In the genomic region with DNA sequence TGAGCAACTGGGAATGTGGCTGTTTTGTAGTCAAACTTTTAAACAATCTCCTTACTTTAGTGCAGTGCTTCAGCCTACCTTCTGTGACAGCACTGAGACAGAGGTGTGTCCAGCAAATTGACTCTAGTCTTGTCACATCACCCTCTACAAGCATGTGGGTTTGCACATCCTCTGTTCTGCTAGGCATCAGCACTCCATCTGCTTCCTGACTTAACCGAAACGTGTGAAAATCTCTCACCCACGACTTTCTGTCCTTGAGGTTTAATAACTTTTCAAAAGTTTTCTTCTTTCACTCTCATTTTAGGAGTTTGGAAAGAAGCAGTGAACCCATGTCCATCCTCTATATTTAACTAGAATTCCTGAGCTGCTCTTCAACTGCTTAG, we compare ENCODE assay signal across 12 cellular contexts. TPM values are rescaled to one million over a fixed set of nuclear protein-coding genes. Genes with fewer than 3 reads are reported as not detected.
A peak's percentile ranks its signal among the peaks of the same experiment; 100 is the strongest.
DNase-seq lines count a peak whose midpoint lies in the region; ATAC-seq, FAIRE-seq and TF ChIP-seq lines count a peak whose summit lies in the region.
"Had no signal": no experiment of that assay in that cellular context is flagged by ENCODE, and none has a peak within 500 bp of the region (broad histone marks: within the 10 kb centered on the region; RNA-seq: fewer than 3 reads in every experiment).

No MANE protein-coding gene starts in this region.

- H3K9ac ChIP-seq in K562 (ENCODE audit: insufficient read depth in 1 of 2, low read depth in 2 of 2, low read length in 2 of 2) (no peak overlapping the region), GM23248 (no peak overlapping the region)

- no peak for TF ChIP-seq RAD21 in K562 (CRISPR knock-in tag; conservative IDR thresholded peaks at IDR 0.05 in 1 of 2, IDR thresholded peaks at IDR 0.05 in 1 of 2)

- H3K27ac ChIP-seq in K562 (ENCODE audit: extremely low read depth, low read depth, low read length): no peak overlapping the region
- H3K27ac ChIP-seq in GM23248: no peak overlapping the region
- H3K27ac ChIP-seq: tibial artery had no signal

- peaks cover 5% of the 10 kb centered on the region for H3K9me3 Mint-ChIP-seq in chondrocyte (ENCODE audit: low read depth)

- no peaks in the 10 kb centered on the region for H3K36me3 ChIP-seq in K562 (ENCODE audit: control insufficient read depth, insufficient read depth, low read length)
- H3K36me3 ChIP-seq in GM23248 (ENCODE audit: low read depth): no peaks in the 10 kb centered on the region

- no peaks in the 10 kb centered on the region for H3F3A ChIP-seq in GM23248 (ENCODE audit: insufficient read depth)

- BruUV-seq in K562 (replicated peaks; lab: Mats Ljungman, UMichigan): no TSS peak

- TF ChIP-seq CTCF in K562 (IDR thresholded peaks at IDR 0.05 in 2 of 3, conservative IDR thresholded peaks at IDR 0.05 in 1 of 3; ENCODE audit: insufficient read depth in 2 of 3, low read depth in 1 of 3, low read length in 3 of 3) (no peak), chondrocyte (IDR thresholded peaks at IDR 0.05) (no peak)

- H3K27me3 ChIP-seq in K562 (ENCODE audit: control insufficient read depth in 2 of 2, insufficient read depth in 2 of 2, low read length in 2 of 2): peaks cover 0 to 6% of the 10 kb centered on the region in 2 experiments; a peak in 1 of 5 replicates
- H3K27me3 ChIP-seq in GM23248 (replicated peaks; ENCODE audit: insufficient read depth): no peaks in the 10 kb centered on the region
- H3K27me3 ChIP-seq: tibial artery had no signal

- H3K4me3 ChIP-seq in K562 (no peak overlapping the region), GM23248 (no peak overlapping the region)
- H3K4me3 ChIP-seq: tibial artery had no signal

- peaks cover 3% of the 10 kb centered on the region for H3K4me1 Mint-ChIP-seq in chondrocyte (ENCODE audit: low read depth)

- in situ Hi-C loops in K562 (cut with MboI) (no loop called here), GM23248 (cut with MboI) (no loop called here)

- H3K79me2 ChIP-seq in K562 (ENCODE audit: control insufficient read depth, insufficient read depth, low read length): no peaks in the 10 kb centered on the region
- no peaks in the 10 kb centered on the region for H3K79me2 ChIP-seq in GM23248 (ENCODE audit: insufficient read depth)

- H3K27ac Mint-ChIP-seq in chondrocyte (ENCODE audit: unreplicated experiment): no peak overlapping the region

- CTCF ChIA-PET in K562 (lab: Yijun Ruan, JAX; ENCODE audit: low intra/inter-chr PET ratio): no interaction called here

- no peaks in the 10 kb centered on the region for H3K9me1 ChIP-seq in K562 (ENCODE audit: control insufficient read depth, insufficient read depth, low read length)

- no peaks in the 10 kb centered on the region for H4K20me1 ChIP-seq in K562 (replicated peaks; ENCODE audit: control insufficient read depth, insufficient read depth, low read length)
- H4K20me1 ChIP-seq in GM23248 (ENCODE audit: insufficient read depth): no peaks in the 10 kb centered on the region

- H3K4me2 ChIP-seq in K562 (ENCODE audit: insufficient read depth, low read length) (no peak overlapping the region), GM23248 (ENCODE audit: unreplicated experiment) (no peak overlapping the region)

- intact Hi-C loops in K562 (cut with micrococcal nuclease): loop anchor here (10.0 kb wide), 1 partner anchor 190 kb away; no protein-coding TSS in a partner anchor

- peak; percentile 93 for ATAC-seq in GM18517 (IDR thresholded peaks at IDR 0.05; ENCODE audit: unreplicated experiment)
- ATAC-seq in GM21381 (IDR thresholded peaks at IDR 0.05; ENCODE audit: unreplicated experiment): peak; percentile 94
- ATAC-seq in HG03097 (IDR thresholded peaks at IDR 0.05; ENCODE audit: low FRiP score, unreplicated experiment): peak; percentile 95
- ATAC-seq in K562: peak; percentile 53

- POLR2A ChIA-PET in K562 (lab: Yijun Ruan, JAX): interaction anchor here (1.6 kb wide), 1 partner anchor 9 kb away, joined by 3 read pairs; no protein-coding TSS in a partner anchor

- DNase-seq in K562 (ENCODE audit: extremely low read depth in 1 of 4, low spot score in 3 of 4) (no peak), AG08396 (ENCODE audit: low spot score) (no peak), chondrocyte (ENCODE audit: low spot score) (no peak), NCI-H1105 (lab: John Stamatoyannopoulos, UW) (no peak), GM23248 (no peak)
- DNase-seq: tibial artery had no signal

- 0% methylated on average over 3 of the region's 3 CpGs for WGBS in K562 (ENCODE audit: insufficient coverage, low coverage, missing lambda C conversion rate)
- 69 to 75% methylated on average over 3 of the region's 3 CpGs for WGBS in GM23248 (ENCODE audit: low coverage in 1 of 2, low lambda C conversion rate in 2 of 2, missing lambda C conversion rate in 2 of 2), 2 experiments

- H3K4me1 ChIP-seq in K562 (replicated peaks in 1 of 2; ENCODE audit: control insufficient read depth in 2 of 2, insufficient read depth in 2 of 2, low read length in 2 of 2) (no peaks in the 10 kb centered on the region; a peak in 2 of 5 replicates), GM23248 (ENCODE audit: insufficient read depth) (no peaks in the 10 kb centered on the region)
- H3K4me1 ChIP-seq: tibial artery had no signal

- TF ChIP-seq POLR2A in K562 (conservative IDR thresholded peaks at IDR 0.05): no peak

- H3K9me3 ChIP-seq in K562 (replicated peaks; ENCODE audit: control insufficient read depth, insufficient read depth, low read depth, low read length) (no peaks in the 10 kb centered on the region), GM23248 (ENCODE audit: low read depth) (no peaks in the 10 kb centered on the region)
- H3K9me3 ChIP-seq: tibial artery had no signal

- H2AFZ ChIP-seq in K562 (ENCODE audit: low read depth, low read length): no peak overlapping the region
- H2AFZ ChIP-seq in GM23248: no peak overlapping the region

- no peaks in the 10 kb centered on the region for H3K27me3 Mint-ChIP-seq in chondrocyte (ENCODE audit: low read depth)

- no peak overlapping the region for H3K4me3 Mint-ChIP-seq in chondrocyte (ENCODE audit: unreplicated experiment)

- H3K9me2 ChIP-seq in GM23248 (ENCODE audit: insufficient read depth): no peaks in the 10 kb centered on the region; the same call in 1 of the 2 replicates

- peaks cover 6% of the 10 kb centered on the region for H3K36me3 Mint-ChIP-seq in chondrocyte (ENCODE audit: low read depth)

- FAIRE-seq in K562 (lab: Jason Lieb, UNC): no peak
- FAIRE-seq: astrocyte had no signal

- TF ChIP-seq EP300 in K562 (IDR thresholded peaks at IDR 0.05; ENCODE audit: low read length): no peak

TF ChIP-seq in K562, 482 proteins besides CTCF, POLR2A, EP300 and RAD21 (continues in another document):
- TF ChIP-seq MEF2D (tag; conservative IDR thresholded peaks at IDR 0.05; ENCODE audit: low read depth) (no peak), ZNF324 (CRISPR knock-in tag; IDR thresholded peaks at IDR 0.05) (no peak), ZNF717 (CRISPR knock-in tag; IDR thresholded peaks at IDR 0.05) (no peak), RAD51 (IDR thresholded peaks at IDR 0.05; ENCODE audit: borderline replicate concordance, low read depth) (no peak)

RNA-seq across cellular contexts. Expression of gene TTR, which starts 42.6 kb away (rescaled TPM):
- not detected in 2 replicates for total RNA-seq in K562 (2011; cell fraction: chromatin; rRNA removed; ENCODE audit: low replicate concordance)
- total RNA-seq in K562 (2011; cell fraction: nucleolus; rRNA removed): not detected in 2 replicates
- total RNA-seq in K562 (2011; cell fraction: nucleoplasm; rRNA removed): not detected in 2 replicates
- not detected in 2 replicates for total RNA-seq in K562 (2014; rRNA removed)
- not detected in 2 replicates for total RNA-seq in K562 (2014; rRNA removed; fragmentation: Illumina TruSeq; extraction: Trizol)
- total RNA-seq in K562 (2015; rRNA removed; fragmentation: Illumina TruSeq; extraction: Trizol): not detected in 2 replicates
- 0.53 and 0.92 TPM in 2 replicates for total RNA-seq in K562 (2021)
- polyA plus RNA-seq in K562 (2011; rRNA removed): not detected in 2 replicates
- polyA plus RNA-seq in K562 (2011; cell fraction: cytosol; rRNA removed): not detected in 2 replicates
- not detected in 2 replicates for polyA plus RNA-seq in K562 (2011; cell fraction: nucleus; rRNA removed)
- polyA plus RNA-seq in K562 (2012): not detected in 2 replicates
- not detected in 2 replicates for polyA plus RNA-seq in K562 (2014; fragmentation: Illumina TruSeq; extraction: Trizol)
- not detected for polyA plus RNA-seq in K562 (2014; fragmentation: Nextera tagmentation; extraction: Ambion mirVana)
- polyA plus RNA-seq in K562 (2014; rRNA removed): 0.17 TPM in 1 of 2 replicates, not detected in the other
- polyA minus RNA-seq in K562 (2011; rRNA and poly(A)+ RNA removed): not detected in 2 replicates
- not detected in 2 replicates for polyA minus RNA-seq in K562 (2011; cell fraction: cytosol; rRNA and poly(A)+ RNA removed)
- not detected in 2 replicates for polyA minus RNA-seq in K562 (2011; cell fraction: nucleus; rRNA and poly(A)+ RNA removed)
- total RNA-seq in chondrocyte: not detected in 3 replicates
- not detected in 2 replicates for total RNA-seq in GM23248 (2014; rRNA removed; shearing (Covaris generic))
- polyA plus RNA-seq in GM23248 (2016; fragmentation: Nextera tagmentation; extraction: Ambion mirVana): not detected in 2 replicates
- total RNA-seq: astrocyte, HT1080, mononuclear cell had no signal

RNA-seq across cellular contexts. Expression of gene B4GALT6, which starts 50.1 kb away (rescaled TPM):
- not detected in 2 replicates for total RNA-seq in K562 (2011; cell fraction: chromatin; rRNA removed; ENCODE audit: low replicate concordance)
- total RNA-seq in K562 (2011; cell fraction: nucleolus; rRNA removed): 0.13 TPM in 1 of 2 replicates, not detected in the other
- 0.22 TPM in 1 of 2 replicates, not detected in the other for total RNA-seq in K562 (2011; cell fraction: nucleoplasm; rRNA removed)
- 0.05 and 0.08 TPM in 2 replicates for total RNA-seq in K562 (2014; rRNA removed)
- total RNA-seq in K562 (2014; rRNA removed; fragmentation: Illumina TruSeq; extraction: Trizol): 0.11 and 0.16 TPM in 2 replicates
- total RNA-seq in K562 (2015; rRNA removed; fragmentation: Illumina TruSeq; extraction: Trizol): 0.04 and 0.07 TPM in 2 replicates
- 0.18 and 0.27 TPM in 2 replicates for total RNA-seq in K562 (2021)
- 0.18 and 0.47 TPM in 2 replicates for polyA plus RNA-seq in K562 (2011; rRNA removed)
- 0.18 TPM in 1 of 2 replicates, not detected in the other for polyA plus RNA-seq in K562 (2011; cell fraction: cytosol; rRNA removed)
- 0.07 and 0.76 TPM in 2 replicates for polyA plus RNA-seq in K562 (2011; cell fraction: nucleus; rRNA removed)
- polyA plus RNA-seq in K562 (2012): 0.17 and 0.68 TPM in 2 replicates
- 0.07 and 0.18 TPM in 2 replicates for polyA plus RNA-seq in K562 (2014; fragmentation: Illumina TruSeq; extraction: Trizol)
- polyA plus RNA-seq in K562 (2014; fragmentation: Nextera tagmentation; extraction: Ambion mirVana): under 1 TPM; 0.03 to 0.04 TPM
- 0.08 and 0.09 TPM in 2 replicates for polyA plus RNA-seq in K562 (2014; rRNA removed)
- 0.21 and 0.69 TPM in 2 replicates for polyA minus RNA-seq in K562 (2011; rRNA and poly(A)+ RNA removed)
- polyA minus RNA-seq in K562 (2011; cell fraction: cytosol; rRNA and poly(A)+ RNA removed): not detected in 2 replicates
- polyA minus RNA-seq in K562 (2011; cell fraction: nucleus; rRNA and poly(A)+ RNA removed): 0.22 TPM in 1 of 2 replicates, not detected in the other
- total RNA-seq in chondrocyte: 9.8 to 23.3 TPM (median 12.2 TPM) in 3 replicates
- total RNA-seq in GM23248 (2014; rRNA removed; shearing (Covaris generic)): 2.4 and 2.8 TPM in 2 replicates
- polyA plus RNA-seq in GM23248 (2016; fragmentation: Nextera tagmentation; extraction: Ambion mirVana): 1.2 and 1.3 TPM in 2 replicates
